12 cellular contexts compared by ENCODE assay signal in genomic region chr10:69757206-69757552, GRCh38. TPM values are rescaled to one million over a fixed set of nuclear protein-coding genes. Genes with fewer than 3 reads are reported as not detected.
"Had no signal": no experiment of that assay in that cellular context is flagged by ENCODE, and none has a peak within 500 bp of the region (broad histone marks: within the 10 kb centered on the region; RNA-seq: fewer than 3 reads in every experiment).

No MANE protein-coding gene starts in this region.

- DNase-seq: activated CD4-positive, alpha-beta T cell treated with anti-CD3 and anti-CD28 coated beads, Interleukin-2, amount 10 ng/mL, durations not matched to agents 7 days and 5 days; activated CD4-positive, CD25-positive, alpha-beta regulatory T cell; activated CD8-positive, alpha-beta memory T cell treated with anti-CD3 and anti-CD28 coated beads for 24 hours; left cardiac atrium; mucosa of descending colon; occipital lobe; T-helper 17 cell had no signal

- H3K4me1 Mint-ChIP-seq: activated CD4-positive, alpha-beta T cell treated with anti-CD3 and anti-CD28 coated beads, Interleukin-2, amount 10 ng/mL, durations not matched to agents 7 days and 5 days; activated naive CD4-positive, alpha-beta T cell treated with anti-CD3 and anti-CD28 coated beads, Interleukin-2, amount 50 U/mL, for 24 hours had no signal

- H3K9me3 ChIP-seq: esophagus muscularis mucosa, mucosa of descending colon had no signal

- H3K4me3 ChIP-seq: esophagus muscularis mucosa, mucosa of descending colon had no signal

- H3K27ac Mint-ChIP-seq: activated CD4-positive, alpha-beta T cell treated with anti-CD3 and anti-CD28 coated beads, Interleukin-2, amount 10 ng/mL, durations not matched to agents 7 days and 5 days; activated naive CD4-positive, alpha-beta T cell treated with anti-CD3 and anti-CD28 coated beads, Interleukin-2, amount 50 U/mL, for 24 hours; activated T-helper 2 cell treated with anti-CD3 and anti-CD28 coated beads, Interferon-gamma antibody, Interleukin-2, Interleukin-4, amounts not matched to agents 10 μg/mL and 5 μg/mL and 100 μg/mL, durations not matched to agents 14 hours and 24 hours and 36 hours had no signal

- ATAC-seq: mucosa of descending colon; naive thymus-derived CD8-positive, alpha-beta T cell; T-helper 17 cell had no signal

- H3K27ac ChIP-seq: esophagus muscularis mucosa had no signal

- H3K27me3 Mint-ChIP-seq: activated naive CD4-positive, alpha-beta T cell treated with anti-CD3 and anti-CD28 coated beads, Interleukin-2, amount 50 U/mL, for 24 hours had no signal

- H3K36me3 Mint-ChIP-seq: activated naive CD4-positive, alpha-beta T cell treated with anti-CD3 and anti-CD28 coated beads, Interleukin-2, amount 50 U/mL, for 24 hours; naive thymus-derived CD8-positive, alpha-beta T cell; type B pancreatic cell had no signal

- H3K36me3 ChIP-seq: esophagus muscularis mucosa had no signal

- H3K4me3 Mint-ChIP-seq: activated CD4-positive, alpha-beta T cell treated with anti-CD3 and anti-CD28 coated beads, Interleukin-2, amount 10 ng/mL, durations not matched to agents 7 days and 5 days; activated naive CD4-positive, alpha-beta T cell treated with anti-CD3 and anti-CD28 coated beads, Interleukin-2, amount 50 U/mL, for 24 hours; naive thymus-derived CD8-positive, alpha-beta T cell; T-helper 17 cell had no signal

- H3K9me3 Mint-ChIP-seq: activated CD4-positive, alpha-beta T cell treated with anti-CD3 and anti-CD28 coated beads, Interleukin-2, amount 10 ng/mL, durations not matched to agents 7 days and 5 days; activated naive CD4-positive, alpha-beta T cell treated with anti-CD3 and anti-CD28 coated beads, Interleukin-2, amount 50 U/mL, for 24 hours; activated T-helper 2 cell treated with anti-CD3 and anti-CD28 coated beads, Interferon-gamma antibody, Interleukin-2, Interleukin-4, amounts not matched to agents 10 μg/mL and 5 μg/mL and 100 μg/mL, durations not matched to agents 14 hours and 24 hours and 36 hours; type B pancreatic cell had no signal

RNA-seq across cellular contexts. Expression of gene COL13A1, which starts 44.5 kb away (rescaled TPM):
- total RNA-seq: activated CD4-positive, alpha-beta T cell treated with anti-CD3 and anti-CD28 coated beads, Interleukin-2, amount 10 ng/mL, durations not matched to agents 7 days and 5 days; activated T-helper 2 cell treated with anti-CD3 and anti-CD28 coated beads, Interferon-gamma antibody, Interleukin-2, Interleukin-4, amounts not matched to agents 10 μg/mL and 5 μg/mL and 100 μg/mL, durations not matched to agents 14 hours and 24 hours and 36 hours; naive thymus-derived CD8-positive, alpha-beta T cell; T-helper 17 cell had no signal
- polyA plus RNA-seq: naive thymus-derived CD8-positive, alpha-beta T cell had no signal
